Comparison of ENCODE assay signal across 16 cellular contexts in genomic region chr2:215882689-215883088, GRCh38.
"Had no signal": no experiment of that assay in that cellular context is flagged by ENCODE, and none has a peak within 500 bp of the region (broad histone marks: within the 10 kb centered on the region; RNA-seq: fewer than 3 reads in every experiment).

No MANE protein-coding gene starts in this region.

- ATAC-seq: activated CD8-positive, alpha-beta T cell treated with anti-CD3 and anti-CD28 coated beads for 36 hours; left lobe of liver; natural killer cell treated with Interleukin-12 subunit alpha and Interleukin-12 subunit beta and Interleukin-15 and Interleukin-18, amount 100 ng/mL, for 72 hours; psoas muscle; T-cell had no signal

- DNase-seq: activated CD4-positive, alpha-beta T cell treated with anti-CD3 and anti-CD28 coated beads for 4 hours; activated CD8-positive, alpha-beta memory T cell treated with anti-CD3 and anti-CD28 coated beads, Interleukin-2, amount 50 U/mL, for 48 hours; activated CD8-positive, alpha-beta T cell treated with anti-CD3 and anti-CD28 coated beads for 36 hours; activated naive CD4-positive, alpha-beta T cell treated with anti-CD3 and anti-CD28 coated beads for 36 hours; caudate nucleus; effector CD4-positive, alpha-beta T cell; immature natural killer cell; occipital lobe; psoas muscle; stimulated activated CD4-positive, alpha-beta T cell treated with anti-CD3 and anti-CD28 coated beads, Interleukin-2, amount 100 ng/mL, for 48 hours; stimulated activated CD8-positive, alpha-beta memory T cell treated with anti-CD3 and anti-CD28 coated beads, Interleukin-4, amount 100 ng/mL, for 48 hours; T-cell; testis had no signal

- H3K27me3 ChIP-seq: testis had no signal

- H3K27ac ChIP-seq: coronary artery, psoas muscle, testis had no signal

- H3K4me3 ChIP-seq: coronary artery, psoas muscle, testis had no signal

- H3K9me3 ChIP-seq: psoas muscle, testis had no signal

- H3K4me1 ChIP-seq: psoas muscle, testis had no signal
